In the genomic region with DNA sequence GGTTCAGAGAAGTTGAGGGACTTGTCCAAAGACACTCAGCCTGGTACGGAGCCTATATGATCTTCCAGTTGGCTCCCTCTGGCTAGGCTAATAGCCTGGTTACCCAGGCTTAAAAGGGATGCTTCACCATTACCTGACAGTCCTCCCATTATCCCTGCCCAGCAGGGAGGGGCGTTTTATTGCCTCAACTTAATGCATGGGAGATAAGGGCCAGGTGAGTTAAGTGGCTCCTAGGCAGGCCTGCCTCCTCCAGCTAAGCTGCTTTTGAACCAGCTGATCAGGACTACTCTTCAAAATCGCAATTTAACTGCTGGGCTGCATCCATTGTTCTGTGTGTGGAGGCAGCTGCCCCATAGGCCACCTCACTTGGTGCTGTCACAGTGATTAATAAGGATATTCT, we compare ENCODE assay signal across 20 cellular contexts. TPM values are rescaled to one million over a fixed set of nuclear protein-coding genes. Genes with fewer than 3 reads are reported as not detected.
DNase-seq lines count a peak whose midpoint lies in the region; ATAC-seq and TF ChIP-seq lines count a peak whose summit lies in the region.
"Had no signal": no experiment of that assay in that cellular context is flagged by ENCODE, and none has a peak within 500 bp of the region (broad histone marks: within the 10 kb centered on the region; RNA-seq: fewer than 3 reads in every experiment).

No MANE protein-coding gene starts in this region.

- no peak overlapping the region for H3K27ac Mint-ChIP-seq in endodermal cell
- H3K27ac Mint-ChIP-seq: activated CD8-positive, alpha-beta T cell treated with anti-CD3 and anti-CD28 coated beads for 36 hours had no signal

- no peaks in the 10 kb centered on the region for H3K4me1 ChIP-seq in endodermal cell (ENCODE audit: control insufficient read depth, insufficient read depth, low read length)
- H3K4me1 ChIP-seq: psoas muscle, uterus had no signal

- DNase-seq in DMS79 (lab: John Stamatoyannopoulos, UW), result peak; percentile 94
- peak; percentile 66 for DNase-seq in NCI-H1417 treated with DMSO at 0.1 percent for 48 hours (lab: John Stamatoyannopoulos, UW)
- peak; percentile 94 for DNase-seq in NCI-H345 (lab: John Stamatoyannopoulos, UW)
- DNase-seq in endodermal cell, result peak; percentile 85
- no peak for DNase-seq in HuH-7 (ENCODE audit: low spot score)
- DNase-seq: activated CD4-positive, CD25-positive, alpha-beta regulatory T cell treated with anti-CD3 and anti-CD28 coated beads, Interleukin-2, amount 50 U/mL, for 72 hours; activated CD8-positive, alpha-beta T cell treated with anti-CD3 and anti-CD28 coated beads for 36 hours; CD8-positive, alpha-beta memory T cell; dermis blood vessel endothelial cell; GM23248; kidney; NCI-H1105; NCI-H524 treated with DMSO at 0.1 percent for 48 hours; psoas muscle; uterus had no signal

- no peak for TF ChIP-seq CTCF in endodermal cell (conservative IDR thresholded peaks at IDR 0.05)

- H3K36me3 Mint-ChIP-seq in endodermal cell (ENCODE audit: low read depth), result no peaks in the 10 kb centered on the region

- no peaks in the 10 kb centered on the region for H3K27me3 ChIP-seq in endodermal cell (ENCODE audit: control insufficient read depth, insufficient read depth, low read length, poor library complexity, severe bottlenecking)
- H3K27me3 ChIP-seq: uterus had no signal

- no peak overlapping the region for H3K4me3 ChIP-seq in endodermal cell (ENCODE audit: low read length)
- H3K4me3 ChIP-seq: cardiac muscle cell, GM23248, lung, psoas muscle, uterus had no signal

- H3K27ac ChIP-seq in endodermal cell (ENCODE audit: low read depth, low read length), result no peak overlapping the region
- H3K27ac ChIP-seq: cardiac muscle cell, GM23248, HL-60, psoas muscle, uterus had no signal

- no peak for ATAC-seq in HG02970 (IDR thresholded peaks at IDR 0.05; ENCODE audit: low FRiP score, unreplicated experiment)
- no peak for ATAC-seq in HG03520 (IDR thresholded peaks at IDR 0.05; ENCODE audit: unreplicated experiment)
- ATAC-seq: activated CD8-positive, alpha-beta T cell treated with anti-CD3 and anti-CD28 coated beads for 36 hours; psoas muscle had no signal

- H3K4me3 Mint-ChIP-seq in endodermal cell, result no peak overlapping the region
- H3K4me3 Mint-ChIP-seq: activated CD8-positive, alpha-beta T cell treated with anti-CD3 and anti-CD28 coated beads for 36 hours; CD8-positive, alpha-beta memory T cell had no signal

- H3K9me3 ChIP-seq in endodermal cell (ENCODE audit: control insufficient read depth, low read length), result no peaks in the 10 kb centered on the region
- H3K9me3 ChIP-seq: psoas muscle, uterus had no signal

- peaks cover 7% of the 10 kb centered on the region for H3K27me3 Mint-ChIP-seq in endodermal cell (ENCODE audit: insufficient read depth)
- H3K27me3 Mint-ChIP-seq: activated CD8-positive, alpha-beta T cell treated with anti-CD3 and anti-CD28 coated beads for 36 hours; CD8-positive, alpha-beta memory T cell had no signal

- H3K9me3 Mint-ChIP-seq in endodermal cell, result no peaks in the 10 kb centered on the region
- H3K9me3 Mint-ChIP-seq: activated CD8-positive, alpha-beta T cell treated with anti-CD3 and anti-CD28 coated beads for 36 hours; CD8-positive, alpha-beta memory T cell had no signal

- H3K4me1 Mint-ChIP-seq in endodermal cell, result peaks cover 25% of the 10 kb centered on the region

- no peaks in the 10 kb centered on the region for H3K36me3 ChIP-seq in endodermal cell (ENCODE audit: control insufficient read depth, insufficient read depth, low read length)
- H3K36me3 ChIP-seq: cardiac muscle cell, uterus had no signal

- WGBS in endodermal cell (ENCODE audit: insufficient coverage in 1 of 2, insufficient read length in 1 of 2), 2 experiments, result 71 to 73% methylated on average over 3 of the region's 3 CpGs

- no peak overlapping the region for H3K9ac ChIP-seq in endodermal cell (ENCODE audit: extremely low read depth, low read length, poor library complexity, severe bottlenecking)
- H3K9ac ChIP-seq: GM23248 had no signal

RNA-seq across cellular contexts. Expression of gene SMPD3, which starts 27.9 kb away (rescaled TPM):
- total RNA-seq in endodermal cell, result under 1 TPM in 1 of 2 donors, not detected in 1; 0.07 TPM
- 9.4 TPM for polyA plus RNA-seq in endodermal cell (2013, experiment 1 of 2)
- 7.4 TPM for polyA plus RNA-seq in endodermal cell (2013, experiment 2 of 2)
